In genomic region chr12:6552140-6552551, GRCh38 we compare ENCODE assay signal across 9 cellular contexts. TPM values are rescaled to one million over a fixed set of nuclear protein-coding genes. Genes with fewer than 3 reads are reported as not detected.
DNase-seq lines count a peak whose midpoint lies in the region; ATAC-seq, FAIRE-seq and TF ChIP-seq lines count a peak whose summit lies in the region.
"Had no signal": no experiment of that assay in that cellular context is flagged by ENCODE, and none has a peak within 500 bp of the region (broad histone marks: within the 10 kb centered on the region; RNA-seq: fewer than 3 reads in every experiment).

No MANE protein-coding gene starts in this region.

- FAIRE-seq in pancreas (lab: Jason Lieb, UNC) = no peak

- peaks cover 14% of the 10 kb centered on the region for H3F3A ChIP-seq in GM23338 (replicated peaks; ENCODE audit: low read depth)

- TF ChIP-seq CTCF in GM23338 (conservative IDR thresholded peaks at IDR 0.05; ENCODE audit: low read depth in 2 of 2) (no peak), adrenal gland (IDR thresholded peaks at IDR 0.05) (no peak), right atrium auricular region (IDR thresholded peaks at IDR 0.05) (no peak), stomach (IDR thresholded peaks at IDR 0.05) (no peak), pancreas (IDR thresholded peaks at IDR 0.05) (no peak)

- ATAC-seq in GM23338 (no peak), pancreas (no peak), GM21786 (IDR thresholded peaks at IDR 0.05; ENCODE audit: unreplicated experiment) (no peak), HG02981 (IDR thresholded peaks at IDR 0.05; ENCODE audit: unreplicated experiment) (no peak)

- no peaks in the 10 kb centered on the region for H3K9me2 ChIP-seq in GM23338 (ENCODE audit: insufficient read depth)

- DNase-seq in GM23338 (ENCODE audit: low spot score) (no peak), adrenal gland (peak in 5 of 7 donors; percentile 57 to 74 (median 65)), right atrium auricular region (ENCODE audit: low spot score) (no peak), stomach (no peak), pancreas (no peak)
- no peak for DNase-seq in stimulated activated CD4-positive, alpha-beta T cell treated with anti-CD3 and anti-CD28 coated beads, Interleukin-4, amount 100 ng/mL, for 1 hour
- DNase-seq: naive B cell had no signal

- H3K4me2 ChIP-seq in GM23338 = 0 out of 2 replicates have a peak overlapping the region, but pooled peaks have one; percentile 26

- no peak overlapping the region for H3K27ac Mint-ChIP-seq in GM23338
- H3K27ac Mint-ChIP-seq: naive B cell had no signal

- H3K4me1 ChIP-seq in GM23338 (ENCODE audit: insufficient read depth) (peaks cover 12% of the 10 kb centered on the region), adrenal gland (replicated peaks in 1 of 2) (peaks cover 48 to 78% of the 10 kb centered on the region in 2 donors), right atrium auricular region (peaks cover 0 to 85% of the 10 kb centered on the region in 2 donors), stomach (peaks cover 31 to 83% (median 54%) of the 10 kb centered on the region in 4 donors), pancreas (peaks cover 0 to 17% (median 0%) of the 10 kb centered on the region in 3 donors)

- H3K4me3 ChIP-seq in GM23338 (no peak overlapping the region), adrenal gland (no peak overlapping the region), right atrium auricular region (peak overlapping the region in 1 of 2 donors; percentile 21), stomach (peak overlapping the region in 1 of 4 donors; percentile 11), pancreas (no peak overlapping the region)

- H3K79me2 ChIP-seq in GM23338 (replicated peaks; ENCODE audit: insufficient read depth) = peaks cover 35% of the 10 kb centered on the region

- H3K27ac ChIP-seq in GM23338 (ENCODE audit: low read depth) (no peak overlapping the region), adrenal gland (peak overlapping the region; percentile 61 to 92 (median 88)), right atrium auricular region (peak overlapping the region; percentile 94 to 98), stomach (peak overlapping the region in 4 of 5 donors; percentile 71 to 86 (median 82)), pancreas (peak overlapping the region in 1 of 4 donors; percentile 47)

- peaks cover 37% of the 10 kb centered on the region for H3K36me3 Mint-ChIP-seq in GM23338 (ENCODE audit: low read depth)

- no peak for TF ChIP-seq EP300 in stomach (IDR thresholded peaks at IDR 0.05)

- H3K9me3 ChIP-seq in adrenal gland (replicated peaks in 1 of 3) = no peaks in the 10 kb centered on the region
- no peaks in the 10 kb centered on the region for H3K9me3 ChIP-seq in right atrium auricular region
- H3K9me3 ChIP-seq in stomach = no peaks in the 10 kb centered on the region
- no peaks in the 10 kb centered on the region for H3K9me3 ChIP-seq in pancreas

- no peaks in the 10 kb centered on the region for H3K9me3 Mint-ChIP-seq in GM23338
- H3K9me3 Mint-ChIP-seq: naive B cell had no signal

- H3K4me3 Mint-ChIP-seq in GM23338 = no peak overlapping the region; the same call in 2 of the 3 replicates

- peaks cover 24% of the 10 kb centered on the region for H4K20me1 ChIP-seq in GM23338 (replicated peaks; ENCODE audit: insufficient read depth)

- H2AFZ ChIP-seq in GM23338 = no peak overlapping the region

- H3K27me3 ChIP-seq in GM23338 (ENCODE audit: insufficient read depth) (no peaks in the 10 kb centered on the region), adrenal gland (no peaks in the 10 kb centered on the region), right atrium auricular region (no peaks in the 10 kb centered on the region), stomach (no peaks in the 10 kb centered on the region), pancreas (no peaks in the 10 kb centered on the region)

- H3K36me3 ChIP-seq in GM23338 (ENCODE audit: insufficient read depth) = peaks cover 11% of the 10 kb centered on the region
- peaks cover 0 to 29% of the 10 kb centered on the region in 2 donors for H3K36me3 ChIP-seq in adrenal gland (replicated peaks in 1 of 2)
- H3K36me3 ChIP-seq in right atrium auricular region = peaks cover 15% of the 10 kb centered on the region
- H3K36me3 ChIP-seq in stomach = peaks cover 18 to 41% (median 39%) of the 10 kb centered on the region in 4 donors
- peaks cover 0 to 4% (median 0%) of the 10 kb centered on the region in 3 donors for H3K36me3 ChIP-seq in pancreas

- H3K27me3 Mint-ChIP-seq in GM23338 (ENCODE audit: insufficient read depth, low read depth, poor library complexity) = peaks cover 22% of the 10 kb centered on the region
- H3K27me3 Mint-ChIP-seq: naive B cell had no signal

- H3K4me1 Mint-ChIP-seq in GM23338 = peaks cover 38% of the 10 kb centered on the region

- intact Hi-C loops in adrenal gland (cut with DNase I) = no loop called here
- intact Hi-C loops in stomach (cut with DNase I; ENCODE audit: low total_unique reads) = no loop called here
- intact Hi-C loops in pancreas (cut with DNase I) = no loop called here

- 12 to 21% (median 17%) methylated on average over 4 of the region's 4 CpGs for WGBS in adrenal gland, 4 donors
- 27 to 51% (median 40%) methylated on average over 4 of the region's 4 CpGs for WGBS in stomach, 5 donors
- 54 to 60% methylated on average over 4 of the region's 4 CpGs for WGBS in pancreas, 2 donors

- TF ChIP-seq POLR2A in adrenal gland (IDR thresholded peaks at IDR 0.05) (no peak), stomach (IDR thresholded peaks at IDR 0.05) (no peak)

TF ChIP-seq in GM23338, 12 proteins besides CTCF, POLR2A, EP300 and RAD21 (continues in another document):
- no peak for TF ChIP-seq ZNF114 (CRISPR knock-in tag; IDR thresholded peaks at IDR 0.05)
- TF ChIP-seq NANOG (IDR thresholded peaks at IDR 0.05; ENCODE audit: borderline replicate concordance) = no peak
- TF ChIP-seq STAT1 (IDR thresholded peaks at IDR 0.05; ENCODE audit: unreplicated experiment) = no peak
- TF ChIP-seq JUNB (IDR thresholded peaks at IDR 0.05; ENCODE audit: unreplicated experiment) = no peak
- no peak for TF ChIP-seq POLR2AphosphoS5 (IDR thresholded peaks at IDR 0.05; ENCODE audit: low read depth)

RNA-seq across cellular contexts. Expression of gene IFFO1, which starts 3.7 kb away (rescaled TPM):
- total RNA-seq in GM23338 (2014; rRNA removed; shearing (Covaris generic)) = 8.8 and 12.9 TPM in 2 replicates
- polyA plus RNA-seq in GM23338 (2016; fragmentation: Nextera tagmentation; extraction: Ambion mirVana) (8.9 and 11.2 TPM in 2 replicates), adrenal gland (10 to 100 TPM in 2 of 3 donors, 1 to 10 TPM in 1; 8.7 to 91.0 (median 79.2) TPM), stomach (1 to 10 TPM; 2.7 to 9.1 (median 3.4) TPM), pancreas (10 to 100 TPM; 22.1 to 36.5 TPM)
- total RNA-seq in adrenal gland (10 to 100 TPM; 13.5 to 36.3 (median 28.5) TPM), right atrium auricular region (10 to 100 TPM; 12.3 to 13.2 TPM), stomach (10 to 100 TPM in 1 of 5 donors, 1 to 10 TPM in 4; 1.4 to 14.0 (median 3.2) TPM), pancreas (10 to 100 TPM in 1 of 6 donors, 1 to 10 TPM in 5; 4.0 to 10.2 (median 4.9) TPM)

RNA-seq across cellular contexts. Expression of gene NOP2, which starts 15.9 kb away (rescaled TPM):
- total RNA-seq in GM23338 (2014; rRNA removed; shearing (Covaris generic)) = 67.2 and 67.9 TPM in 2 replicates
- 63.3 and 63.4 TPM in 2 replicates for polyA plus RNA-seq in GM23338 (2016; fragmentation: Nextera tagmentation; extraction: Ambion mirVana)
- 10 to 100 TPM in 7 of 8 donors, 1 to 10 TPM in 1; 7.7 to 34.7 (median 25.1) TPM for total RNA-seq in adrenal gland
- 10 to 100 TPM; 43.2 to 95.5 (median 63.8) TPM for polyA plus RNA-seq in adrenal gland
- total RNA-seq in right atrium auricular region = 10 to 100 TPM; 17.7 to 17.9 TPM
- 100 to 1,000 TPM in 1 of 5 donors, 10 to 100 TPM in 4; 16.3 to 231 (median 30.0) TPM for total RNA-seq in stomach
- 10 to 100 TPM; 19.5 to 27.4 (median 19.7) TPM for polyA plus RNA-seq in stomach
- 10 to 100 TPM in 4 of 6 donors, 1 to 10 TPM in 2; 9.1 to 17.7 (median 15.1) TPM for total RNA-seq in pancreas
- polyA plus RNA-seq in pancreas = 10 to 100 TPM; 32.2 to 41.3 TPM

RNA-seq across cellular contexts. Expression of gene GAPDH, which starts 17.8 kb away (rescaled TPM):
- total RNA-seq in GM23338 (2014; rRNA removed; shearing (Covaris generic)) = 5,269 and 5,853 TPM in 2 replicates
- polyA plus RNA-seq in GM23338 (2016; fragmentation: Nextera tagmentation; extraction: Ambion mirVana) (6,140 and 6,219 TPM in 2 replicates), adrenal gland (1,000 to 10,000 TPM; 1,816 to 4,338 (median 3,953) TPM), stomach (1,000 to 10,000 TPM; 1,352 to 2,765 (median 1,815) TPM), pancreas (100 to 1,000 TPM; 425 to 627 TPM)
- total RNA-seq in adrenal gland (1,000 to 10,000 TPM; 1,734 to 3,209 (median 2,207) TPM), right atrium auricular region (1,000 to 10,000 TPM; 4,693 to 5,476 TPM), stomach (1,000 to 10,000 TPM in 4 of 5 donors, 100 to 1,000 TPM in 1; 579 to 1,258 (median 1,242) TPM), pancreas (100 to 1,000 TPM; 149 to 657 (median 339) TPM)

RNA-seq across cellular contexts. Expression of gene CHD4, which starts 55.0 kb away (rescaled TPM):
- total RNA-seq in GM23338 (2014; rRNA removed; shearing (Covaris generic)) = 301 and 351 TPM in 2 replicates
- polyA plus RNA-seq in GM23338 (2016; fragmentation: Nextera tagmentation; extraction: Ambion mirVana) = 317 and 370 TPM in 2 replicates
- total RNA-seq in adrenal gland = 100 to 1,000 TPM; 216 to 307 (median 248) TPM
- 100 to 1,000 TPM; 152 to 505 (median 284) TPM for polyA plus RNA-seq in adrenal gland
- 100 to 1,000 TPM; 150 to 192 TPM for total RNA-seq in right atrium auricular region
- total RNA-seq in stomach = 100 to 1,000 TPM; 169 to 315 (median 202) TPM
- 100 to 1,000 TPM; 105 to 139 (median 111) TPM for polyA plus RNA-seq in stomach
- total RNA-seq in pancreas = 100 to 1,000 TPM in 3 of 6 donors, 10 to 100 TPM in 3; 96.5 to 123 (median 105) TPM
- polyA plus RNA-seq in pancreas = 100 to 1,000 TPM; 125 to 134 TPM

RNA-seq across cellular contexts. Expression of gene NCAPD2, which starts 58.2 kb away (rescaled TPM):
- total RNA-seq in GM23338 (2014; rRNA removed; shearing (Covaris generic)) = 217 and 389 TPM in 2 replicates
- polyA plus RNA-seq in GM23338 (2016; fragmentation: Nextera tagmentation; extraction: Ambion mirVana) (32.7 and 34.2 TPM in 2 replicates), adrenal gland (10 to 100 TPM in 1 of 3 donors, 1 to 10 TPM in 2; 6.6 to 10.1 (median 10.0) TPM), stomach (10 to 100 TPM in 1 of 3 donors, 1 to 10 TPM in 2; 8.3 to 18.3 (median 9.7) TPM), pancreas (1 to 10 TPM; 5.6 to 6.5 TPM)
- total RNA-seq in adrenal gland (10 to 100 TPM; 11.5 to 33.9 (median 23.7) TPM), right atrium auricular region (10 to 100 TPM; 11.6 to 53.5 TPM), stomach (100 to 1,000 TPM in 1 of 5 donors, 10 to 100 TPM in 4; 15.4 to 105 (median 17.9) TPM), pancreas (10 to 100 TPM in 3 of 6 donors, 1 to 10 TPM in 3; 7.6 to 16.2 (median 10.0) TPM)

Comparison
In these comparisons a context has a peak if more than half of its experiments do, and no peak if none do; other contexts are left out.
1. DNase-seq: peak in adrenal gland (5 of 7); none in GM23338 (single experiment), right atrium auricular region (single experiment), stomach (single experiment), stimulated activated CD4-positive, alpha-beta T cell treated with anti-CD3 and anti-CD28 coated beads, Interleukin-4, amount 100 ng/mL, for 1 hour (single experiment) and pancreas (0 of 6).